In the genomic region with DNA sequence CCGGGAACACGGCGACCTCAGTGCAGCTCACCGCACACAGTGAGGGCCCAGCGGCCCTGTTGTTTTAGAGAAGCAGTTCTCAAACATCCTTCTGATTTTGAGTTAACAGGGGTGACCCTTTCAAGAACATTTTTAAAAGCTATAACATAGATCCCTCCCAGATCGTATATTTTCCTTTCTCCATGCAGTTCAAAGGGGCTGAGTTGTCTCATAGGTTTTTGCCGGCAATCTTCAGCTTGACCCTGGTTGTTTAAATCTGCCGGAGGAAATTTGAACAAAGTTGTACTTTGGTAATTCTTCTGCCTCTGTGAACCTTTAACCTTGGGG, we compare ENCODE assay signal across 1 cellular context.
TF ChIP-seq lines count a peak whose summit lies in the region.

No MANE protein-coding gene starts in this region.

TF ChIP-seq in HepG2, 621 proteins besides CTCF, POLR2A, EP300 and RAD21:
- TF ChIP-seq ARID2 (CRISPR knock-in tag; IDR thresholded peaks at IDR 0.05; ENCODE audit: borderline replicate concordance) (0 out of 2 replicates have a peak, but pooled peaks have one; percentile 53), ZKSCAN1 (IDR thresholded peaks at IDR 0.05; ENCODE audit: low read length) (peak; percentile 10; the same call in 1 of the 2 replicates), ZFX (CRISPR knock-in tag; IDR thresholded peaks at IDR 0.05; ENCODE audit: low read depth) (peak; percentile 35), CAMTA2 (CRISPR knock-in tag; IDR thresholded peaks at IDR 0.05; ENCODE audit: borderline replicate concordance) (0 out of 2 replicates have a peak, but pooled peaks have one; percentile 29), SUZ12 (IDR thresholded peaks at IDR 0.05; ENCODE audit: low read depth, low read length) (no peak), ZNF883 (CRISPR knock-in tag; IDR thresholded peaks at IDR 0.05; ENCODE audit: not compliant biosample characterization) (no peak), ZNF124 (CRISPR knock-in tag; IDR thresholded peaks at IDR 0.05) (no peak), ZNF331 (CRISPR knock-in tag; IDR thresholded peaks at IDR 0.05) (no peak), SP5 (CRISPR knock-in tag; IDR thresholded peaks at IDR 0.05; ENCODE audit: borderline replicate concordance, low read depth) (no peak), ZFP36 (IDR thresholded peaks at IDR 0.05; ENCODE audit: borderline replicate concordance, low read depth, low read length, partially characterized antibody) (peak; percentile 4), MED8 (CRISPR knock-in tag; IDR thresholded peaks at IDR 0.05; ENCODE audit: insufficient replicate concordance) (no peak), ZNF317 (CRISPR knock-in tag; IDR thresholded peaks at IDR 0.05) (0 out of 2 replicates have a peak, but pooled peaks have one; percentile 3), GTF2F1 (IDR thresholded peaks at IDR 0.05; ENCODE audit: low read length) (no peak), ZC3H4 (CRISPR knock-in tag; IDR thresholded peaks at IDR 0.05; ENCODE audit: borderline replicate concordance) (peak; percentile 40; the same call in 1 of the 2 replicates), HNRNPLL (IDR thresholded peaks at IDR 0.05; ENCODE audit: low read depth, low read length, poor library complexity, severe bottlenecking) (no peak), ZBTB7B (CRISPR knock-in tag; IDR thresholded peaks at IDR 0.05) (no peak), MEIS1 (CRISPR knock-in tag; IDR thresholded peaks at IDR 0.05; ENCODE audit: borderline replicate concordance) (no peak), NPAS2 (CRISPR knock-in tag; IDR thresholded peaks at IDR 0.05; ENCODE audit: borderline replicate concordance) (no peak), ZNF329 (CRISPR knock-in tag; IDR thresholded peaks at IDR 0.05; ENCODE audit: low read depth) (no peak), NFIC (IDR thresholded peaks at IDR 0.05; ENCODE audit: low read length) (no peak), THYN1 (CRISPR knock-in tag; IDR thresholded peaks at IDR 0.05; ENCODE audit: borderline replicate concordance, low read depth) (0 out of 2 replicates have a peak, but pooled peaks have one; percentile 74), ZNF746 (CRISPR knock-in tag; IDR thresholded peaks at IDR 0.05) (no peak), ZNF841 (CRISPR knock-in tag; IDR thresholded peaks at IDR 0.05; ENCODE audit: borderline replicate concordance) (no peak), NCOR1 (IDR thresholded peaks at IDR 0.05; ENCODE audit: borderline replicate concordance, low read length) (no peak), ZNF256 (CRISPR knock-in tag; conservative IDR thresholded peaks at IDR 0.05) (no peak), XRCC5 (optimal IDR thresholded peaks at IDR 0.05; ENCODE audit: low read length) (no peak)
- TF ChIP-seq, protein P1, sequence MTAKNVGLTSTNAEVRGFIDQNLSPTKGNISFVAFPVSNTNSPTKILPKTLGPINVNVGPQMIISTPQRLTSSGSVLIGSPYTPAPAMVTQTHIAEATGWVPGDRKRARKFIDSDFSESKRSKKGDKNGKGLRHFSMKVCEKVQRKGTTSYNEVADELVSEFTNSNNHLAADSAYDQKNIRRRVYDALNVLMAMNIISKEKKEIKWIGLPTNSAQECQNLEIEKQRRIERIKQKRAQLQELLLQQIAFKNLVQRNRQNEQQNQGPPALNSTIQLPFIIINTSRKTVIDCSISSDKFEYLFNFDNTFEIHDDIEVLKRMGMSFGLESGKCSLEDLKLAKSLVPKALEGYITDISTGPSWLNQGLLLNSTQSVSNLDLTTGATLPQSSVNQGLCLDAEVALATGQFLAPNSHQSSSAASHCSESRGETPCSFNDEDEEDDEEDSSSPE (CRISPR knock-in tag; IDR thresholded peaks at IDR 0.05) = 0 out of 2 replicates have a peak, but pooled peaks have one; percentile 32
- TF ChIP-seq, protein P2, sequence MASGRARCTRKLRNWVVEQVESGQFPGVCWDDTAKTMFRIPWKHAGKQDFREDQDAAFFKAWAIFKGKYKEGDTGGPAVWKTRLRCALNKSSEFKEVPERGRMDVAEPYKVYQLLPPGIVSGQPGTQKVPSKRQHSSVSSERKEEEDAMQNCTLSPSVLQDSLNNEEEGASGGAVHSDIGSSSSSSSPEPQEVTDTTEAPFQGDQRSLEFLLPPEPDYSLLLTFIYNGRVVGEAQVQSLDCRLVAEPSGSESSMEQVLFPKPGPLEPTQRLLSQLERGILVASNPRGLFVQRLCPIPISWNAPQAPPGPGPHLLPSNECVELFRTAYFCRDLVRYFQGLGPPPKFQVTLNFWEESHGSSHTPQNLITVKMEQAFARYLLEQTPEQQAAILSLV (CRISPR knock-in tag; IDR thresholded peaks at IDR 0.05; ENCODE audit: borderline replicate concordance) = 0 out of 2 replicates have a peak, but pooled peaks have one; percentile 4
- TF ChIP-seq, protein P3, sequence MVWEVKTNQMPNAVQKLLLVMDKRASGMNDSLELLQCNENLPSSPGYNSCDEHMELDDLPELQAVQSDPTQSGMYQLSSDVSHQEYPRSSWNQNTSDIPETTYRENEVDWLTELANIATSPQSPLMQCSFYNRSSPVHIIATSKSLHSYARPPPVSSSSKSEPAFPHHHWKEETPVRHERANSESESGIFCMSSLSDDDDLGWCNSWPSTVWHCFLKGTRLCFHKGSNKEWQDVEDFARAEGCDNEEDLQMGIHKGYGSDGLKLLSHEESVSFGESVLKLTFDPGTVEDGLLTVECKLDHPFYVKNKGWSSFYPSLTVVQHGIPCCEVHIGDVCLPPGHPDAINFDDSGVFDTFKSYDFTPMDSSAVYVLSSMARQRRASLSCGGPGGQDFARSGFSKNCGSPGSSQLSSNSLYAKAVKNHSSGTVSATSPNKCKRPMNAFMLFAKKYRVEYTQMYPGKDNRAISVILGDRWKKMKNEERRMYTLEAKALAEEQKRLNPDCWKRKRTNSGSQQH (CRISPR knock-in tag; IDR thresholded peaks at IDR 0.05; ENCODE audit: low read depth) = no peak
- TF ChIP-seq, protein P4, sequence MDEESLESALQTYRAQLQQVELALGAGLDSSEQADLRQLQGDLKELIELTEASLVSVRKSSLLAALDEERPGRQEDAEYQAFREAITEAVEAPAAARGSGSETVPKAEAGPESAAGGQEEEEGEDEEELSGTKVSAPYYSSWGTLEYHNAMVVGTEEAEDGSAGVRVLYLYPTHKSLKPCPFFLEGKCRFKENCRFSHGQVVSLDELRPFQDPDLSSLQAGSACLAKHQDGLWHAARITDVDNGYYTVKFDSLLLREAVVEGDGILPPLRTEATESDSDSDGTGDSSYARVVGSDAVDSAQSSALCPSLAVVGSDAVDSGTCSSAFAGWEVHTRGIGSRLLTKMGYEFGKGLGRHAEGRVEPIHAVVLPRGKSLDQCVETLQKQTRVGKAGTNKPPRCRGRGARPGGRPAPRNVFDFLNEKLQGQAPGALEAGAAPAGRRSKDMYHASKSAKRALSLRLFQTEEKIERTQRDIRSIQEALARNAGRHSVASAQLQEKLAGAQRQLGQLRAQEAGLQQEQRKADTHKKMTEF (CRISPR knock-in tag; IDR thresholded peaks at IDR 0.05) = no peak
- TF ChIP-seq, protein P5, sequence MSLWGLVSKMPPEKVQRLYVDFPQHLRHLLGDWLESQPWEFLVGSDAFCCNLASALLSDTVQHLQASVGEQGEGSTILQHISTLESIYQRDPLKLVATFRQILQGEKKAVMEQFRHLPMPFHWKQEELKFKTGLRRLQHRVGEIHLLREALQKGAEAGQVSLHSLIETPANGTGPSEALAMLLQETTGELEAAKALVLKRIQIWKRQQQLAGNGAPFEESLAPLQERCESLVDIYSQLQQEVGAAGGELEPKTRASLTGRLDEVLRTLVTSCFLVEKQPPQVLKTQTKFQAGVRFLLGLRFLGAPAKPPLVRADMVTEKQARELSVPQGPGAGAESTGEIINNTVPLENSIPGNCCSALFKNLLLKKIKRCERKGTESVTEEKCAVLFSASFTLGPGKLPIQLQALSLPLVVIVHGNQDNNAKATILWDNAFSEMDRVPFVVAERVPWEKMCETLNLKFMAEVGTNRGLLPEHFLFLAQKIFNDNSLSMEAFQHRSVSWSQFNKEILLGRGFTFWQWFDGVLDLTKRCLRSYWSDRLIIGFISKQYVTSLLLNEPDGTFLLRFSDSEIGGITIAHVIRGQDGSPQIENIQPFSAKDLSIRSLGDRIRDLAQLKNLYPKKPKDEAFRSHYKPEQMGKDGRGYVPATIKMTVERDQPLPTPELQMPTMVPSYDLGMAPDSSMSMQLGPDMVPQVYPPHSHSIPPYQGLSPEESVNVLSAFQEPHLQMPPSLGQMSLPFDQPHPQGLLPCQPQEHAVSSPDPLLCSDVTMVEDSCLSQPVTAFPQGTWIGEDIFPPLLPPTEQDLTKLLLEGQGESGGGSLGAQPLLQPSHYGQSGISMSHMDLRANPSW (CRISPR knock-in tag; IDR thresholded peaks at IDR 0.05; ENCODE audit: borderline replicate concordance) = peak; percentile 2; the same call in 1 of the 2 replicates
- TF ChIP-seq, protein P6, sequence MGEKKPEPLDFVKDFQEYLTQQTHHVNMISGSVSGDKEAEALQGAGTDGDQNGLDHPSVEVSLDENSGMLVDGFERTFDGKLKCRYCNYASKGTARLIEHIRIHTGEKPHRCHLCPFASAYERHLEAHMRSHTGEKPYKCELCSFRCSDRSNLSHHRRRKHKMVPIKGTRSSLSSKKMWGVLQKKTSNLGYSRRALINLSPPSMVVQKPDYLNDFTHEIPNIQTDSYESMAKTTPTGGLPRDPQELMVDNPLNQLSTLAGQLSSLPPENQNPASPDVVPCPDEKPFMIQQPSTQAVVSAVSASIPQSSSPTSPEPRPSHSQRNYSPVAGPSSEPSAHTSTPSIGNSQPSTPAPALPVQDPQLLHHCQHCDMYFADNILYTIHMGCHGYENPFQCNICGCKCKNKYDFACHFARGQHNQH (CRISPR knock-in tag; IDR thresholded peaks at IDR 0.05) = no peak
- TF ChIP-seq, protein P7, sequence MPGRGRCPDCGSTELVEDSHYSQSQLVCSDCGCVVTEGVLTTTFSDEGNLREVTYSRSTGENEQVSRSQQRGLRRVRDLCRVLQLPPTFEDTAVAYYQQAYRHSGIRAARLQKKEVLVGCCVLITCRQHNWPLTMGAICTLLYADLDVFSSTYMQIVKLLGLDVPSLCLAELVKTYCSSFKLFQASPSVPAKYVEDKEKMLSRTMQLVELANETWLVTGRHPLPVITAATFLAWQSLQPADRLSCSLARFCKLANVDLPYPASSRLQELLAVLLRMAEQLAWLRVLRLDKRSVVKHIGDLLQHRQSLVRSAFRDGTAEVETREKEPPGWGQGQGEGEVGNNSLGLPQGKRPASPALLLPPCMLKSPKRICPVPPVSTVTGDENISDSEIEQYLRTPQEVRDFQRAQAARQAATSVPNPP (CRISPR knock-in tag; IDR thresholded peaks at IDR 0.05) = peak; percentile 71
